12 cellular contexts compared by ENCODE assay signal in the genomic region with DNA sequence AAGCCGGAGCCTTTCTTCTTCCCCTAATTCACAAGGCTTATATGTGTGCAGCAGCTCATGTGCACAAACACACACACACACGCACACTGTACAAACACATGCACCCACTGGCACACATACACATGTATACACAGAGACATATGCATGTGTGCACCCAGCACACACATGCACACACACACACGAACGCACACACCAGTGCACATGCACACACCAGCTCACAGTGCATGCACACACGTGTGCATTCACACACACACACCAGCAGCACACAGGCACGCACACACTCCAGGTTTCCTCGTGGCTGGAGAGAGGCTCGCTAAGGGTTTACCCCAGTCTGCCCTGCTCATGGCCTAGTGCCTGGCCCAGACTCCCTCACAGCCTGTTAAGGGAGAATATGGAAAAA.
DNase-seq lines count a peak whose midpoint lies in the region; ATAC-seq, FAIRE-seq and TF ChIP-seq lines count a peak whose summit lies in the region.
"Had no signal": no experiment of that assay in that cellular context is flagged by ENCODE, and none has a peak within 500 bp of the region (broad histone marks: within the 10 kb centered on the region; RNA-seq: fewer than 3 reads in every experiment).

No MANE protein-coding gene starts in this region.

- FAIRE-seq in GM12891 (lab: Jason Lieb, UNC) (peak; percentile 56), GM12878 (lab: Jason Lieb, UNC) (no peak)
- FAIRE-seq: GM19239, K562 had no signal

- TF ChIP-seq EP300 in GM12878 (IDR thresholded peaks at IDR 0.05; ENCODE audit: borderline replicate concordance in 1 of 2, control insufficient read depth in 1 of 2, low read depth in 2 of 2, low read length in 2 of 2): no peak

- POLR2A ChIA-PET in GM12878 (lab: Charles Lee): no interaction called here

- TF ChIP-seq RAD21 in GM12878 (IDR thresholded peaks at IDR 0.05; ENCODE audit: insufficient read depth, low read depth, low read length): no peak

- intact Hi-C loops in GM12878 (cut with micrococcal nuclease; ENCODE audit: unreplicated experiment) (no loop called here), aorta (cut with DNase I) (no loop called here), vagina (cut with DNase I) (no loop called here)

- H3K9me3 Mint-ChIP-seq in neural crest cell: no peaks in the 10 kb centered on the region

- H3K36me3 ChIP-seq in GM12878 (ENCODE audit: control insufficient read depth in 2 of 2, insufficient read depth in 2 of 2, low read length in 1 of 2) (no peaks in the 10 kb centered on the region), aorta (ENCODE audit: control insufficient read depth in 1 of 2, insufficient read depth in 2 of 2, low read length in 1 of 2) (no peaks in the 10 kb centered on the region), vagina (no peaks in the 10 kb centered on the region)

- no peak overlapping the region for H2AFZ ChIP-seq in GM12878 (ENCODE audit: control insufficient read depth, low read depth, low read length)
- H2AFZ ChIP-seq: PC-9 had no signal

- in situ Hi-C loops in GM12878 (cut with MboI): no loop called here

- SMC1A ChIA-PET in GM12878 (lab: Charles Lee; ENCODE audit: uncharacterized antibody, unreplicated experiment): no interaction called here

- H3K27ac Mint-ChIP-seq in neural crest cell (ENCODE audit: unreplicated experiment): peak overlapping the region; percentile 28

- H3K4me3 ChIP-seq in GM12878 (no peak overlapping the region), aorta (ENCODE audit: low read length in 2 of 2) (no peak overlapping the region), foreskin fibroblast (ENCODE audit: low read depth in 1 of 2, low read length in 2 of 2) (no peak overlapping the region), vagina (no peak overlapping the region)
- H3K4me3 ChIP-seq: K562, PC-9 had no signal

- DNase-seq in GM12891 (ENCODE audit: insufficient read length, low spot score) (no peak), GM12878 (ENCODE audit: low read depth, low spot score) (no peak), neural crest cell (ENCODE audit: low read depth, low spot score) (no peak), aorta (no peak), foreskin fibroblast (no peak), vagina (ENCODE audit: extremely low spot score in 2 of 2) (no peak), GM19240 (ENCODE audit: insufficient read length, low spot score) (no peak)
- DNase-seq: DMS153, NCI-H2107, PC-9 had no signal

- BruUV-seq in GM12878 (replicated peaks; lab: Mats Ljungman, UMichigan): no TSS peak

- H3K27me3 ChIP-seq in GM12878 (replicated peaks in 1 of 2; ENCODE audit: control insufficient read depth in 2 of 2, insufficient read depth in 2 of 2, low read length in 1 of 2) (no peaks in the 10 kb centered on the region), aorta (ENCODE audit: control insufficient read depth in 1 of 2, insufficient read depth in 2 of 2, low read length in 1 of 2) (no peaks in the 10 kb centered on the region), vagina (no peaks in the 10 kb centered on the region)

- H3K4me1 ChIP-seq in GM12878 (ENCODE audit: control insufficient read depth, insufficient read depth, low read length) (no peaks in the 10 kb centered on the region), aorta (ENCODE audit: control insufficient read depth in 1 of 2, insufficient read depth in 2 of 2, low read length in 2 of 2) (no peaks in the 10 kb centered on the region), vagina (no peaks in the 10 kb centered on the region)

- RAD21 ChIA-PET in GM12878 (lab: Charles Lee; ENCODE audit: unreplicated experiment): no interaction called here

- no peaks in the 10 kb centered on the region for H3K27me3 Mint-ChIP-seq in neural crest cell (ENCODE audit: low read depth)

- ATAC-seq in GM12878 (no peak), aorta (ENCODE audit: low FRiP score) (peak; percentile 39)

- H3K79me2 ChIP-seq in GM12878 (ENCODE audit: control insufficient read depth, insufficient read depth, low read length): no peaks in the 10 kb centered on the region

- H3K4me3 Mint-ChIP-seq in neural crest cell: no peak overlapping the region

- no peak overlapping the region for H3K9ac ChIP-seq in GM12878 (ENCODE audit: control insufficient read depth, insufficient read depth, low read length)

- peaks cover 31% of the 10 kb centered on the region for H3K4me1 Mint-ChIP-seq in neural crest cell

- CTCF ChIA-PET in GM12878 (lab: Yijun Ruan, JAX): no interaction called here

- 57% methylated on average over 8 of the region's 8 CpGs for WGBS in GM12878 (ENCODE audit: insufficient coverage, insufficient replicate concordance, low lambda C conversion rate, missing lambda C conversion rate)
- WGBS in aorta, 2 donors: 47 to 56% methylated on average over 8 of the region's 8 CpGs

- H4K20me1 ChIP-seq in GM12878 (ENCODE audit: control insufficient read depth, insufficient read depth): no peaks in the 10 kb centered on the region

- H3K36me3 Mint-ChIP-seq in neural crest cell (ENCODE audit: low read depth): no peaks in the 10 kb centered on the region

- TF ChIP-seq CTCF in GM12878 (IDR thresholded peaks at IDR 0.05 in 2 of 3, conservative IDR thresholded peaks at IDR 0.05 in 1 of 3; ENCODE audit: control insufficient read depth in 2 of 3, extremely low read depth in 1 of 3, insufficient read depth in 1 of 3, low read depth in 3 of 3, low read length in 3 of 3) (no peak), neural crest cell (conservative IDR thresholded peaks at IDR 0.05) (no peak), foreskin fibroblast (IDR thresholded peaks at IDR 0.05; ENCODE audit: low read depth, low read length) (no peak), vagina (IDR thresholded peaks at IDR 0.05) (no peak)

- H3K9me3 ChIP-seq in GM12878 (replicated peaks; ENCODE audit: control insufficient read depth, insufficient read depth, low read length) (no peaks in the 10 kb centered on the region; the same call in 2 of the 3 replicates), aorta (ENCODE audit: control insufficient read depth, low read length) (no peaks in the 10 kb centered on the region), vagina (no peaks in the 10 kb centered on the region)

- no peak for TF ChIP-seq POLR2A in GM12891 (IDR thresholded peaks at IDR 0.05; ENCODE audit: low read depth, low read length)
- no peak for TF ChIP-seq POLR2A in GM12878 (IDR thresholded peaks at IDR 0.05; ENCODE audit: low read depth, low read length)
- TF ChIP-seq POLR2A in vagina (IDR thresholded peaks at IDR 0.05): no peak

- no peak overlapping the region for H3K4me2 ChIP-seq in GM12878 (ENCODE audit: control insufficient read depth, insufficient read depth)
- H3K4me2 ChIP-seq: PC-9 had no signal

- H3K27ac ChIP-seq in GM12878 (ENCODE audit: control insufficient read depth, insufficient read depth) (no peak overlapping the region), aorta (ENCODE audit: low read depth in 1 of 2, low read length in 2 of 2) (no peak overlapping the region), vagina (no peak overlapping the region)
- H3K27ac ChIP-seq: PC-9 had no signal

TF ChIP-seq in GM12891, 5 proteins besides CTCF, POLR2A, EP300 and RAD21:
- no peak for TF ChIP-seq POU2F2 (IDR thresholded peaks at IDR 0.05; ENCODE audit: low read depth, low read length)

TF ChIP-seq in GM12878, 131 proteins besides CTCF, POLR2A, EP300 and RAD21:
- TF ChIP-seq, protein P1, sequence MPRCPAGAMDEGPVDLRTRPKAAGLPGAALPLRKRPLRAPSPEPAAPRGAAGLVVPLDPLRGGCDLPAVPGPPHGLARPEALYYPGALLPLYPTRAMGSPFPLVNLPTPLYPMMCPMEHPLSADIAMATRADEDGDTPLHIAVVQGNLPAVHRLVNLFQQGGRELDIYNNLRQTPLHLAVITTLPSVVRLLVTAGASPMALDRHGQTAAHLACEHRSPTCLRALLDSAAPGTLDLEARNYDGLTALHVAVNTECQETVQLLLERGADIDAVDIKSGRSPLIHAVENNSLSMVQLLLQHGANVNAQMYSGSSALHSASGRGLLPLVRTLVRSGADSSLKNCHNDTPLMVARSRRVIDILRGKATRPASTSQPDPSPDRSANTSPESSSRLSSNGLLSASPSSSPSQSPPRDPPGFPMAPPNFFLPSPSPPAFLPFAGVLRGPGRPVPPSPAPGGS (IDR thresholded peaks at IDR 0.05; ENCODE audit: borderline replicate concordance, insufficient read depth, low read depth, low read length, poor library complexity, severe bottlenecking): peak; percentile 74
- TF ChIP-seq BRCA1 (IDR thresholded peaks at IDR 0.05; ENCODE audit: low read depth, low read length) (no peak), ZBTB40 (IDR thresholded peaks at IDR 0.05; ENCODE audit: borderline replicate concordance) (no peak)
